11 cellular contexts compared by ENCODE assay signal in the genomic region with DNA sequence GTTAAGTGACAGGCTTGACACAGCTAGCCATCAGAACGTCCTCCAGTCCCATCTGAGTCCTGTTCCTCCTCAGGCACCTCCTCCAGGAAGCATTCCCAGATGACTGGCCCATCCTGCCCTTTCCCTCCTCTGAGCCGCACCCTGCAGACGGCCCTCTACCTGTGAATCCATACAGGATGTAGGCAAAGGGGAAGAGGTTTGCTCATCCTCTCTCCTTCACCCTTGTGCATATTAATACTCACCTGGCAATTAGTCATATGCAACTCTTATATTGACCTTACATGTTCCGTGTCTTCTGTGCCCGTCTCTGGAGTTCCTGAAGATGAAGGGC.
A peak's percentile ranks its signal among the peaks of the same experiment; 100 is the strongest.
DNase-seq lines count a peak whose midpoint lies in the region; ATAC-seq, FAIRE-seq and TF ChIP-seq lines count a peak whose summit lies in the region.
"Had no signal": no experiment of that assay in that cellular context is flagged by ENCODE, and none has a peak within 500 bp of the region (broad histone marks: within the 10 kb centered on the region; RNA-seq: fewer than 3 reads in every experiment).

No MANE protein-coding gene starts in this region.

- peak overlapping the region; percentile 41 for H3K27ac ChIP-seq in lower lobe of right lung
- H3K27ac ChIP-seq in transverse colon: peak overlapping the region; percentile 74 to 82 (median 76)
- no peak overlapping the region for H3K27ac ChIP-seq in kidney (ENCODE audit: low read depth in 2 of 2, low read length in 2 of 2)

- no peaks in the 10 kb centered on the region for H3K27me3 Mint-ChIP-seq in activated T-cell treated with anti-CD3 and anti-CD28 coated beads, Interleukin-2, amount 50 U/mL, for 72 hours (ENCODE audit: low read depth)
- no peaks in the 10 kb centered on the region for H3K27me3 Mint-ChIP-seq in activated T-cell treated with anti-CD3 and anti-CD28 coated beads, Interleukin-2, amount 50 U/mL, for 4 hours (ENCODE audit: low read depth)
- H3K27me3 Mint-ChIP-seq in activated T-helper 1 cell treated with anti-CD3 and anti-CD28 coated beads, Interleukin-12 subunit alpha, Interleukin-12 subunit beta, Interleukin-2, Interleukin-4 antibody, amounts not matched to agents 30 ng/mL and 10 ng/mL and 1 ng/mL, durations not matched to agents 14 hours and 24 hours and 36 hours (ENCODE audit: insufficient read depth): no peaks in the 10 kb centered on the region

- in situ Hi-C loops in transverse colon (cut with MboI; ENCODE audit: low pct_ligation_motif_present in 1 of 4, low pct_unique_long_range_greater_than_20kb in 1 of 4, low sequenced_read_pairs in 3 of 4): no loop called here

- H3K4me1 ChIP-seq in lower lobe of right lung: peaks cover 48% of the 10 kb centered on the region
- peaks cover 18 to 62% (median 35%) of the 10 kb centered on the region in 4 donors for H3K4me1 ChIP-seq in transverse colon
- peaks cover 33 to 44% of the 10 kb centered on the region in 2 donors for H3K4me1 ChIP-seq in kidney (ENCODE audit: control insufficient read depth in 1 of 2, insufficient read depth in 1 of 2, low read depth in 1 of 2, low read length in 2 of 2)

- no peaks in the 10 kb centered on the region for H3K36me3 ChIP-seq in lower lobe of right lung
- no peaks in the 10 kb centered on the region for H3K36me3 ChIP-seq in transverse colon
- peaks cover 2 to 9% of the 10 kb centered on the region in 2 donors for H3K36me3 ChIP-seq in kidney (ENCODE audit: control insufficient read depth in 1 of 2, insufficient read depth in 2 of 2, low read length in 2 of 2)

- 74% methylated on average over 5 of the region's 5 CpGs; no CpG with 5 or more reads in 1 of the 2 donors for WGBS in transverse colon (ENCODE audit: low coverage in 1 of 2), 2 donors

- no peak overlapping the region for H3K4me3 ChIP-seq in lower lobe of right lung
- H3K4me3 ChIP-seq in transverse colon: no peak overlapping the region
- no peak overlapping the region for H3K4me3 ChIP-seq in kidney (ENCODE audit: low read length in 2 of 2)

- DNase-seq in activated T-cell treated with anti-CD3 and anti-CD28 coated beads, Interleukin-2, amount 50 U/mL, for 72 hours: no peak
- no peak for DNase-seq in activated T-cell treated with anti-CD3 and anti-CD28 coated beads, Interleukin-2, amount 50 U/mL, for 4 hours
- DNase-seq in activated T-helper 1 cell treated with anti-CD3 and anti-CD28 coated beads, Interleukin-12 subunit alpha, Interleukin-12 subunit beta, Interleukin-2, Interleukin-4 antibody, amounts not matched to agents 30 ng/mL and 10 ng/mL and 1 ng/mL, durations not matched to agents 14 hours and 24 hours and 36 hours (ENCODE audit: low spot score): no peak
- DNase-seq in lower lobe of right lung: no peak
- peak; percentile 63 for DNase-seq in transverse colon
- DNase-seq in NCI-H1092 treated with DMSO at 0.1 percent for 48 hours (lab: John Stamatoyannopoulos, UW): no peak
- no peak for DNase-seq in SHP77 treated with DMSO at 0.1 percent for 48 hours (lab: John Stamatoyannopoulos, UW)
- DNase-seq in kidney: no peak
- DNase-seq: GOT3; stimulated activated naive CD4-positive, alpha-beta T cell treated with Interleukin-2 at 50 U/mL for 16 hours had no signal

- no peak overlapping the region for H3K27ac Mint-ChIP-seq in activated T-cell treated with anti-CD3 and anti-CD28 coated beads, Interleukin-2, amount 50 U/mL, for 72 hours
- H3K27ac Mint-ChIP-seq in activated T-helper 1 cell treated with anti-CD3 and anti-CD28 coated beads, Interleukin-12 subunit alpha, Interleukin-12 subunit beta, Interleukin-2, Interleukin-4 antibody, amounts not matched to agents 30 ng/mL and 10 ng/mL and 1 ng/mL, durations not matched to agents 14 hours and 24 hours and 36 hours: peak overlapping the region; percentile 51

- TF ChIP-seq CTCF in lower lobe of right lung (IDR thresholded peaks at IDR 0.05) (no peak), transverse colon (IDR thresholded peaks at IDR 0.05) (no peak), kidney (IDR thresholded peaks at IDR 0.05; ENCODE audit: borderline replicate concordance, extremely low read depth, insufficient read depth) (no peak)

- H3K27me3 ChIP-seq in lower lobe of right lung (ENCODE audit: low read depth) (no peaks in the 10 kb centered on the region), transverse colon (no peaks in the 10 kb centered on the region)

- intact Hi-C loops in activated T-helper 1 cell treated with anti-CD3 and anti-CD28 coated beads, Interleukin-12 subunit alpha, Interleukin-12 subunit beta, Interleukin-2, Interleukin-4 antibody, amounts not matched to agents 30 ng/mL and 10 ng/mL and 1 ng/mL, durations not matched to agents 14 hours and 24 hours and 36 hours (cut with micrococcal nuclease): no loop called here
- intact Hi-C loops in lower lobe of right lung (cut with DNase I): no loop called here
- intact Hi-C loops in transverse colon (cut with DNase I; ENCODE audit: low total_unique reads): loop anchor here (10.0 kb wide), 1 partner anchor 58 kb away; no protein-coding TSS in a partner anchor
- intact Hi-C loops in kidney (cut with DNase I): no loop called here

- H3K9me3 ChIP-seq in lower lobe of right lung (no peaks in the 10 kb centered on the region), transverse colon (no peaks in the 10 kb centered on the region), kidney (ENCODE audit: control insufficient read depth in 1 of 2, low read length in 2 of 2) (no peaks in the 10 kb centered on the region)

- no peak overlapping the region for H3K9ac ChIP-seq in kidney (ENCODE audit: low read length in 2 of 2)

- no peak for ATAC-seq in activated T-cell treated with anti-CD3 and anti-CD28 coated beads, Interleukin-2, amount 50 U/mL, for 72 hours (replicated peaks in 1 of 2)
- no peak for ATAC-seq in activated T-cell treated with anti-CD3 and anti-CD28 coated beads, Interleukin-2, amount 50 U/mL, for 4 hours
- ATAC-seq in lower lobe of right lung: no peak

- FAIRE-seq in kidney (lab: Jason Lieb, UNC): no peak

- TF ChIP-seq POLR2A in transverse colon (IDR thresholded peaks at IDR 0.05): no peak

- H3K4me3 Mint-ChIP-seq in activated T-cell treated with anti-CD3 and anti-CD28 coated beads, Interleukin-2, amount 50 U/mL, for 72 hours: peak overlapping the region; percentile 11 to 33
- H3K4me3 Mint-ChIP-seq in activated T-cell treated with anti-CD3 and anti-CD28 coated beads, Interleukin-2, amount 50 U/mL, for 4 hours: no peak overlapping the region
- H3K4me3 Mint-ChIP-seq in activated T-helper 1 cell treated with anti-CD3 and anti-CD28 coated beads, Interleukin-12 subunit alpha, Interleukin-12 subunit beta, Interleukin-2, Interleukin-4 antibody, amounts not matched to agents 30 ng/mL and 10 ng/mL and 1 ng/mL, durations not matched to agents 14 hours and 24 hours and 36 hours: peak overlapping the region; percentile 2
- H3K4me3 Mint-ChIP-seq: dendritic cell treated with granulocyte-macrophage colony-stimulating factor and Interleukin-4, amounts not matched to agents 40 ng/mL and 50 ng/mL, for 4 days had no signal

- no peak for TF ChIP-seq EP300 in transverse colon (IDR thresholded peaks at IDR 0.05; ENCODE audit: low read depth)

- peaks cover 2% of the 10 kb centered on the region in 2 donors for H3K36me3 Mint-ChIP-seq in activated T-cell treated with anti-CD3 and anti-CD28 coated beads, Interleukin-2, amount 50 U/mL, for 72 hours (ENCODE audit: insufficient read depth in 2 of 2)
- peaks cover 9% of the 10 kb centered on the region for H3K36me3 Mint-ChIP-seq in activated T-cell treated with anti-CD3 and anti-CD28 coated beads, Interleukin-2, amount 50 U/mL, for 4 hours (ENCODE audit: insufficient read depth)
- H3K36me3 Mint-ChIP-seq in activated T-helper 1 cell treated with anti-CD3 and anti-CD28 coated beads, Interleukin-12 subunit alpha, Interleukin-12 subunit beta, Interleukin-2, Interleukin-4 antibody, amounts not matched to agents 30 ng/mL and 10 ng/mL and 1 ng/mL, durations not matched to agents 14 hours and 24 hours and 36 hours (ENCODE audit: low read depth): peaks cover 35% of the 10 kb centered on the region

- H3K9me3 Mint-ChIP-seq in activated T-cell treated with anti-CD3 and anti-CD28 coated beads, Interleukin-2, amount 50 U/mL, for 72 hours: no peaks in the 10 kb centered on the region
- no peaks in the 10 kb centered on the region for H3K9me3 Mint-ChIP-seq in activated T-cell treated with anti-CD3 and anti-CD28 coated beads, Interleukin-2, amount 50 U/mL, for 4 hours
- H3K9me3 Mint-ChIP-seq in activated T-helper 1 cell treated with anti-CD3 and anti-CD28 coated beads, Interleukin-12 subunit alpha, Interleukin-12 subunit beta, Interleukin-2, Interleukin-4 antibody, amounts not matched to agents 30 ng/mL and 10 ng/mL and 1 ng/mL, durations not matched to agents 14 hours and 24 hours and 36 hours: no peaks in the 10 kb centered on the region
- H3K9me3 Mint-ChIP-seq: dendritic cell treated with granulocyte-macrophage colony-stimulating factor and Interleukin-4, amounts not matched to agents 40 ng/mL and 50 ng/mL, for 4 days had no signal

- peaks cover 84% of the 10 kb centered on the region for H3K4me1 Mint-ChIP-seq in activated T-cell treated with anti-CD3 and anti-CD28 coated beads, Interleukin-2, amount 50 U/mL, for 72 hours (ENCODE audit: low read depth)
- H3K4me1 Mint-ChIP-seq in activated T-cell treated with anti-CD3 and anti-CD28 coated beads, Interleukin-2, amount 50 U/mL, for 4 hours (ENCODE audit: low read depth): peaks cover 74% of the 10 kb centered on the region
- peaks cover 92% of the 10 kb centered on the region for H3K4me1 Mint-ChIP-seq in activated T-helper 1 cell treated with anti-CD3 and anti-CD28 coated beads, Interleukin-12 subunit alpha, Interleukin-12 subunit beta, Interleukin-2, Interleukin-4 antibody, amounts not matched to agents 30 ng/mL and 10 ng/mL and 1 ng/mL, durations not matched to agents 14 hours and 24 hours and 36 hours (ENCODE audit: low read depth)

Comparison
In these comparisons a context has a peak if more than half of its experiments do, and no peak if none do; other contexts are left out.
1. H3K27ac ChIP-seq: peak in lower lobe of right lung (single experiment) and transverse colon (4 of 4); none in kidney (0 of 2).